17 cellular contexts compared by ENCODE assay signal in the genomic region with DNA sequence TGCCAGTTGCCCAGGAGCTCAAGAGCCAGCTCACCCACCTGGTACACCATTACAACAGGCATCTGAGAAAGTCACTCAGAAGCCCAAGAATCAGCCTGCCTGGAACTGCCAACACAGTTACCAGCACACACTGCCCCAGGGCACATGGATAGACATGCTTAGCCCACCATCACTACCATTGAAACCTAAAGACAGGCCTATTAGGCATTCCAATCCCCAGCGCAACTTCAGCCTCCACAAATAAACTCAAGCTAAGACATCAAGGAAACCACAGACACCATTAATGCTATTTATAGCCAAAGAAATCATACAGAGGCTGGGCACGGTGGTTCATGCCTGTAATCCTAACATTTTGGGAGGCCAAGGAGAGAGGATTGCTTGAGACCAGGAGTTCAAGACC. TPM values are rescaled to one million over a fixed set of nuclear protein-coding genes. Genes with fewer than 3 reads are reported as not detected.
DNase-seq lines count a peak whose midpoint lies in the region; ATAC-seq and TF ChIP-seq lines count a peak whose summit lies in the region.
"Had no signal": no experiment of that assay in that cellular context is flagged by ENCODE, and none has a peak within 500 bp of the region (broad histone marks: within the 10 kb centered on the region; RNA-seq: fewer than 3 reads in every experiment).

No MANE protein-coding gene starts in this region.

- H4K91ac ChIP-seq in neuronal stem cell (ENCODE audit: low read depth, low read length, poor library complexity) = no peak overlapping the region

- no peaks in the 10 kb centered on the region for H3K27me3 Mint-ChIP-seq in activated naive CD4-positive, alpha-beta T cell treated with anti-CD3 and anti-CD28 coated beads for 36 hours (ENCODE audit: low read depth)
- H3K27me3 Mint-ChIP-seq in Caco-2 (ENCODE audit: insufficient read depth, unreplicated experiment) = no peaks in the 10 kb centered on the region

- peaks cover 45% of the 10 kb centered on the region for H3K4me1 Mint-ChIP-seq in activated naive CD4-positive, alpha-beta T cell treated with anti-CD3 and anti-CD28 coated beads for 36 hours (ENCODE audit: low read depth)
- peaks cover 55% of the 10 kb centered on the region for H3K4me1 Mint-ChIP-seq in stimulated activated effector memory CD8-positive, alpha-beta T cell treated with anti-CD3 and anti-CD28 coated beads, Interleukin-12 subunit alpha, Interleukin-12 subunit beta, amount 100 ng/mL, for 72 hours
- H3K4me1 Mint-ChIP-seq in Caco-2 (ENCODE audit: low read depth, unreplicated experiment) = peaks cover 7% of the 10 kb centered on the region

- H3K18ac ChIP-seq in neuronal stem cell (ENCODE audit: low read length) = no peak overlapping the region

- H2BK120ac ChIP-seq in neuronal stem cell (ENCODE audit: low read depth, low read length) = no peak overlapping the region

- H3K4me3 ChIP-seq in Caco-2 (ENCODE audit: low read depth, low read length) = no peak overlapping the region
- no peak overlapping the region for H3K4me3 ChIP-seq in neuronal stem cell (ENCODE audit: low read length in 2 of 2)
- H3K4me3 ChIP-seq: lower lobe of right lung, ovary, SK-N-MC, thoracic aorta had no signal

- no peak overlapping the region for H2AFZ ChIP-seq in neuronal stem cell (ENCODE audit: low read length)

- CTCF ChIA-PET in activated naive CD4-positive, alpha-beta T cell treated with anti-CD3 and anti-CD28 coated beads for 36 hours (lab: Charles Lee) = no interaction called here
- CTCF ChIA-PET in Caco-2 (lab: Charles Lee) = no interaction called here

- H2BK5ac ChIP-seq in neuronal stem cell (ENCODE audit: low read length) = no peak overlapping the region

- H3K27ac ChIP-seq in neuronal stem cell (replicated peaks; ENCODE audit: low read length) = no peak overlapping the region
- H3K27ac ChIP-seq: lower lobe of right lung, ovary, SK-N-MC, thoracic aorta had no signal

- no peak overlapping the region for H3K23ac ChIP-seq in neuronal stem cell (ENCODE audit: low read depth, low read length, poor library complexity)

- no peak overlapping the region for H3K4ac ChIP-seq in neuronal stem cell (ENCODE audit: low read length)

- no peak for DNase-seq in activated naive CD4-positive, alpha-beta T cell treated with anti-CD3 and anti-CD28 coated beads for 36 hours
- DNase-seq in activated naive CD4-positive, alpha-beta T cell (lab: John Stamatoyannopoulos, UW) = no peak
- DNase-seq in M059J (ENCODE audit: low read depth) (peak; percentile 82), foreskin melanocyte (peak; percentile 21), Caco-2 (no peak), ureter (ENCODE audit: low spot score) (no peak), neuronal stem cell (ENCODE audit: low spot score) (no peak)
- DNase-seq in stimulated activated effector memory CD8-positive, alpha-beta T cell treated with anti-CD3 and anti-CD28 coated beads, Interleukin-12 subunit alpha, Interleukin-12 subunit beta, amount 100 ng/mL, for 72 hours (ENCODE audit: low spot score in 2 of 2) = no peak
- DNase-seq: activated CD4-positive, CD25-positive, alpha-beta regulatory T cell; activated T-cell treated with anti-CD3 and anti-CD28 coated beads, Interleukin-2, amount 50 U/mL, for 4 hours; DMS53; lower lobe of right lung; NCI-H2171 treated with DMSO at 0.1 percent for 48 hours; ovary; stimulated activated CD4-positive, alpha-beta T cell treated with anti-CD3 and anti-CD28 coated beads, Interleukin-12 subunit alpha, Interleukin-12 subunit beta, amount 100 ng/mL, for 4 hours had no signal

- peaks cover 4% of the 10 kb centered on the region for H3K9me3 Mint-ChIP-seq in activated naive CD4-positive, alpha-beta T cell treated with anti-CD3 and anti-CD28 coated beads for 36 hours
- H3K9me3 Mint-ChIP-seq in stimulated activated effector memory CD8-positive, alpha-beta T cell treated with anti-CD3 and anti-CD28 coated beads, Interleukin-12 subunit alpha, Interleukin-12 subunit beta, amount 100 ng/mL, for 72 hours = no peaks in the 10 kb centered on the region
- H3K9me3 Mint-ChIP-seq in Caco-2 (ENCODE audit: unreplicated experiment) = no peaks in the 10 kb centered on the region
- H3K9me3 Mint-ChIP-seq: activated T-cell treated with anti-CD3 and anti-CD28 coated beads, Interleukin-2, amount 50 U/mL, for 4 hours had no signal

- H3K4me2 ChIP-seq in neuronal stem cell (ENCODE audit: insufficient read depth, low read length, poor library complexity, severe bottlenecking) = no peak overlapping the region

- H2BK15ac ChIP-seq in neuronal stem cell (ENCODE audit: low read length) = no peak overlapping the region

- H3K4me1 ChIP-seq in Caco-2 = no peaks in the 10 kb centered on the region
- H3K4me1 ChIP-seq in neuronal stem cell (ENCODE audit: control insufficient read depth in 2 of 2, insufficient read depth in 1 of 2, low read depth in 1 of 2, low read length in 2 of 2) = peaks cover 0 to 12% of the 10 kb centered on the region in 2 donors
- H3K4me1 ChIP-seq: lower lobe of right lung had no signal

- H3K14ac ChIP-seq in neuronal stem cell (ENCODE audit: low read length) = no peak overlapping the region

- POLR2A ChIA-PET in Caco-2 (lab: Charles Lee) = no interaction called here

- H3K36me3 Mint-ChIP-seq in activated naive CD4-positive, alpha-beta T cell treated with anti-CD3 and anti-CD28 coated beads for 36 hours (ENCODE audit: low read depth) = peaks cover 2% of the 10 kb centered on the region
- no peaks in the 10 kb centered on the region for H3K36me3 Mint-ChIP-seq in stimulated activated effector memory CD8-positive, alpha-beta T cell treated with anti-CD3 and anti-CD28 coated beads, Interleukin-12 subunit alpha, Interleukin-12 subunit beta, amount 100 ng/mL, for 72 hours
- no peaks in the 10 kb centered on the region for H3K36me3 Mint-ChIP-seq in Caco-2 (ENCODE audit: insufficient read depth, unreplicated experiment)

- no peak for ATAC-seq in stimulated activated effector memory CD8-positive, alpha-beta T cell treated with anti-CD3 and anti-CD28 coated beads, Interleukin-12 subunit alpha, Interleukin-12 subunit beta, amount 100 ng/mL, for 72 hours
- ATAC-seq: activated T-cell treated with anti-CD3 and anti-CD28 coated beads, Interleukin-2, amount 50 U/mL, for 4 hours had no signal

- H2BK12ac ChIP-seq in neuronal stem cell (ENCODE audit: low read length) = no peak overlapping the region

- no peak for TF ChIP-seq CTCF in Caco-2 (IDR thresholded peaks at IDR 0.05; ENCODE audit: insufficient read depth in 1 of 2, low read depth in 1 of 2, low read length in 1 of 2, severe bottlenecking in 1 of 2, unreplicated experiment in 1 of 2)

- no peak overlapping the region for H3K4me3 Mint-ChIP-seq in activated naive CD4-positive, alpha-beta T cell treated with anti-CD3 and anti-CD28 coated beads for 36 hours
- H3K4me3 Mint-ChIP-seq in stimulated activated effector memory CD8-positive, alpha-beta T cell treated with anti-CD3 and anti-CD28 coated beads, Interleukin-12 subunit alpha, Interleukin-12 subunit beta, amount 100 ng/mL, for 72 hours = no peak overlapping the region
- H3K4me3 Mint-ChIP-seq in Caco-2 (ENCODE audit: unreplicated experiment) = no peak overlapping the region
- H3K4me3 Mint-ChIP-seq: activated T-cell treated with anti-CD3 and anti-CD28 coated beads, Interleukin-2, amount 50 U/mL, for 4 hours had no signal

- H3K27ac Mint-ChIP-seq in activated naive CD4-positive, alpha-beta T cell treated with anti-CD3 and anti-CD28 coated beads for 36 hours = peak overlapping the region; percentile 69
- peak overlapping the region; percentile 61 for H3K27ac Mint-ChIP-seq in stimulated activated effector memory CD8-positive, alpha-beta T cell treated with anti-CD3 and anti-CD28 coated beads, Interleukin-12 subunit alpha, Interleukin-12 subunit beta, amount 100 ng/mL, for 72 hours
- no peak overlapping the region for H3K27ac Mint-ChIP-seq in Caco-2 (ENCODE audit: unreplicated experiment)

- no peaks in the 10 kb centered on the region for H3K36me3 ChIP-seq in Caco-2 (ENCODE audit: control insufficient read depth, insufficient read depth, low read length)
- H3K36me3 ChIP-seq in neuronal stem cell (replicated peaks in 1 of 2; ENCODE audit: control insufficient read depth in 2 of 2, insufficient read depth in 2 of 2, low read length in 2 of 2) = no peaks in the 10 kb centered on the region
- H3K36me3 ChIP-seq: lower lobe of right lung, ovary, thoracic aorta had no signal

- no CpG with 5 or more reads among the region's 2 CpGs for WGBS in neuronal stem cell (ENCODE audit: extremely low coverage in 2 of 2, insufficient read length in 2 of 2, insufficient replicate concordance in 1 of 2), 2 donors

- no peak overlapping the region for H4K8ac ChIP-seq in neuronal stem cell (ENCODE audit: low read depth, low read length)

- no peak overlapping the region for H3K9ac ChIP-seq in neuronal stem cell (ENCODE audit: low read depth, low read length, poor library complexity)

- H2AK5ac ChIP-seq in neuronal stem cell (ENCODE audit: low read depth, low read length) = no peak overlapping the region

- no TSS peak for BruUV-seq in Caco-2 (replicated peaks; lab: Mats Ljungman, UMichigan)

- no peaks in the 10 kb centered on the region for H3K9me3 ChIP-seq in Caco-2
- H3K9me3 ChIP-seq in neuronal stem cell (replicated peaks in 1 of 2; ENCODE audit: control insufficient read depth in 2 of 2, insufficient read depth in 1 of 2, low read depth in 1 of 2, low read length in 2 of 2) = no peaks in the 10 kb centered on the region
- H3K9me3 ChIP-seq: lower lobe of right lung, ovary, thoracic aorta had no signal

- H3K27me3 ChIP-seq in Caco-2 (replicated peaks; ENCODE audit: control insufficient read depth, insufficient read depth, low read length) = no peaks in the 10 kb centered on the region
- no peaks in the 10 kb centered on the region for H3K27me3 ChIP-seq in neuronal stem cell (ENCODE audit: control insufficient read depth in 3 of 3, insufficient read depth in 3 of 3, low read depth in 1 of 3, low read length in 3 of 3)
- H3K27me3 ChIP-seq: ovary had no signal

- peaks cover 7% of the 10 kb centered on the region for H3K79me1 ChIP-seq in neuronal stem cell (ENCODE audit: low read depth, low read length)

- intact Hi-C loops in activated naive CD4-positive, alpha-beta T cell treated with anti-CD3 and anti-CD28 coated beads for 36 hours (cut with micrococcal nuclease) = no loop called here
- intact Hi-C loops in Caco-2 (cut with micrococcal nuclease; ENCODE audit: unreplicated experiment) = no loop called here

RNA-seq across cellular contexts. Expression of gene ATRX, which starts 42.3 kb away (rescaled TPM):
- total RNA-seq in activated naive CD4-positive, alpha-beta T cell treated with anti-CD3 and anti-CD28 coated beads for 36 hours = 10 to 100 TPM; 49.2 to 49.9 TPM
- total RNA-seq in M059J (2014; rRNA removed; shearing (Covaris generic)) = 46.0 and 60.1 TPM in 2 replicates
- 61.2 and 71.4 TPM in 2 replicates for total RNA-seq in Caco-2 (2022)
- total RNA-seq in ureter = 105 TPM
- 52.2 TPM for polyA plus RNA-seq in neuronal stem cell (2013, experiment 1 of 2)
- polyA plus RNA-seq in neuronal stem cell (2013, experiment 2 of 2) = 50.6 TPM

Comparison
In these comparisons a context has a peak if more than half of its experiments do, and no peak if none do; other contexts are left out.
1. DNase-seq: peak in M059J (single experiment) and foreskin melanocyte (single experiment); none in activated naive CD4-positive, alpha-beta T cell treated with anti-CD3 and anti-CD28 coated beads for 36 hours (single experiment), activated naive CD4-positive, alpha-beta T cell (0 of 4), stimulated activated effector memory CD8-positive, alpha-beta T cell treated with anti-CD3 and anti-CD28 coated beads, Interleukin-12 subunit alpha, Interleukin-12 subunit beta, amount 100 ng/mL, for 72 hours (0 of 2), Caco-2 (0 of 2), ureter (single experiment) and neuronal stem cell (single experiment).